In genomic region chr22:38305481-38306448, GRCh38 we compare ENCODE assay signal across 8 cellular contexts. TPM values are rescaled to one million over a fixed set of nuclear protein-coding genes. Genes with fewer than 3 reads are reported as not detected.
DNase-seq lines count a peak whose midpoint lies in the region; ATAC-seq, FAIRE-seq and TF ChIP-seq lines count a peak whose summit lies in the region.

No MANE protein-coding gene starts in this region.

- peak; percentile 43 for DNase-seq in RCC 7860 (ENCODE audit: low spot score)
- no peak for DNase-seq in central memory CD8-positive, alpha-beta T cell (ENCODE audit: low spot score in 2 of 2)
- DNase-seq in medulla oblongata (ENCODE audit: extremely low spot score): peak; percentile 45
- no peak for DNase-seq in frontal cortex (ENCODE audit: low spot score in 2 of 2)

- peak; percentile 91 for FAIRE-seq in RCC 7860 (lab: Jason Lieb, UNC)
- FAIRE-seq in frontal cortex (lab: Jason Lieb, UNC): no peak

- peaks cover 3% of the 10 kb centered on the region for H3K4me1 ChIP-seq in urinary bladder (ENCODE audit: insufficient read depth)

- peak overlapping the region; percentile 73 for H3K27ac Mint-ChIP-seq in central memory CD8-positive, alpha-beta T cell (ENCODE audit: low read depth)

- peaks cover 51% of the 10 kb centered on the region for H3K4me1 Mint-ChIP-seq in central memory CD8-positive, alpha-beta T cell

- H3K36me3 Mint-ChIP-seq in central memory CD8-positive, alpha-beta T cell (ENCODE audit: insufficient read depth): peaks cover 20% of the 10 kb centered on the region

- H3K4me3 Mint-ChIP-seq in central memory CD8-positive, alpha-beta T cell: peak overlapping the region; percentile 65

- no peak for TF ChIP-seq CTCF in 22Rv1 (IDR thresholded peaks at IDR 0.05)

- ATAC-seq in GM18867 (IDR thresholded peaks at IDR 0.05; ENCODE audit: unreplicated experiment) (peak; percentile 64), HG03095 (IDR thresholded peaks at IDR 0.05; ENCODE audit: unreplicated experiment) (peak; percentile 68)
- peak; percentile 86 for ATAC-seq in central memory CD8-positive, alpha-beta T cell (replicated peaks; ENCODE audit: extremely low read depth, poor library complexity, severe bottlenecking)

- no peak overlapping the region for H3K4me3 ChIP-seq in urinary bladder (ENCODE audit: low read depth, low read length)

- H3K9me3 Mint-ChIP-seq in central memory CD8-positive, alpha-beta T cell: no peaks in the 10 kb centered on the region

- 30% methylated on average over 16 of the region's 16 CpGs for WGBS in urinary bladder

- H3K27me3 Mint-ChIP-seq in central memory CD8-positive, alpha-beta T cell: no peaks in the 10 kb centered on the region

- peaks cover 3% of the 10 kb centered on the region for H3K36me3 ChIP-seq in urinary bladder (ENCODE audit: insufficient read depth)

- H3K27ac ChIP-seq in 22Rv1 (peak overlapping the region; percentile 38; the same call in 1 of the 2 replicates), urinary bladder (ENCODE audit: low read depth) (peak overlapping the region; percentile 57)

RNA-seq across cellular contexts. Expression of gene CSNK1E, which starts 11.5 kb away (rescaled TPM):
- 71.4 TPM for total RNA-seq in urinary bladder
- polyA plus RNA-seq in urinary bladder: 95.8 TPM
- 197 TPM for total RNA-seq in frontal cortex

RNA-seq across cellular contexts. Expression of gene TMEM184B, which starts 33.0 kb away (rescaled TPM):
- total RNA-seq in urinary bladder (24.8 TPM), frontal cortex (6.9 TPM)
- 51.5 TPM for polyA plus RNA-seq in urinary bladder

Comparison
In these comparisons a context has a peak if more than half of its experiments do, and no peak if none do; other contexts are left out.
1. DNase-seq: peak in RCC 7860 (single experiment) and medulla oblongata (single experiment); none in central memory CD8-positive, alpha-beta T cell (0 of 2) and frontal cortex (0 of 2).
2. Peak in every context shown above with its lines, with median percentiles within 50 percentile points of each other: ATAC-seq.